8 cellular contexts compared by ENCODE assay signal in the genomic region with DNA sequence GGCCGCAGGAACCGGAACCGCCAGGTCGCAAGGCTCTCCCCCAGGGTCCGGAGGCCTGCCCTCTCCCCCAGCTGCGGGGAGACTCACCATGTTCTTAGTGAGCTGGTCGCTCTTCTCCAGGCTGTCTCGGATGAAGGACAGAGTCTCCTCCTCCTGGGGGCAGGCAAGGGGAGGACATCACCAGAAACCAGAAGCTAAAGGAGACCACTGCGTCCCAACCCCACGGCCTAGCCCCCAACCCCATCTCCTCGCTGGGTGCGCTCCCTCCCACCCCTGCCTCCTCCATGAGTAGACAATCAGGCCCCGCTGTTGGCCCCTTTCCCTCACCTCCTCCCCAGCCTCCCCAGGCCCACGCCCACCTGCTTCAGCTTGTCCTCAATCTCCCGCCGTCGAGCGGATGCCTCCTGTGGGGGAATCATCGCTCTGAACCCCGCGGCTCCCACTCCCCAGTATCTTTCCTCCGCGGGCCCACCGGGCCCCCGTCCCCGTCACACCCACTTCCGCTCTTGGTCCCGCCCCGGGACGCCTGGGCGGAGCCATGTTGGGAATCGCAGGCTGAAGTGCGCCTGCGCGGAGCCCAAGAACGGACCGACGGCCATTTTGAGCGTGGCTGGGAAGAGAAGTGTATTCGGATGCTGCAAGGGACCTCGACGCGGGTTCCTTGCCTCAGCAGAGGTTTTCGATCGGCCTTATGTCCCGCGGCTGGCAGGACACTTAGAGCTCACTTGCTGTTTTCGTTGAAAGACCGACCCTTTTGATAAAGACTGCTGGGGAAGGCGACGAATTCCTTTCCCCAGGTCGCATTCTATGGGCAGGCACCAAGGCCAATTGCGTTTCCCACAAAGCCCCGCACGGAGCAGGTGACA.
DNase-seq lines count a peak whose midpoint lies in the region; ATAC-seq lines count a peak whose summit lies in the region.

A gene with protein sequence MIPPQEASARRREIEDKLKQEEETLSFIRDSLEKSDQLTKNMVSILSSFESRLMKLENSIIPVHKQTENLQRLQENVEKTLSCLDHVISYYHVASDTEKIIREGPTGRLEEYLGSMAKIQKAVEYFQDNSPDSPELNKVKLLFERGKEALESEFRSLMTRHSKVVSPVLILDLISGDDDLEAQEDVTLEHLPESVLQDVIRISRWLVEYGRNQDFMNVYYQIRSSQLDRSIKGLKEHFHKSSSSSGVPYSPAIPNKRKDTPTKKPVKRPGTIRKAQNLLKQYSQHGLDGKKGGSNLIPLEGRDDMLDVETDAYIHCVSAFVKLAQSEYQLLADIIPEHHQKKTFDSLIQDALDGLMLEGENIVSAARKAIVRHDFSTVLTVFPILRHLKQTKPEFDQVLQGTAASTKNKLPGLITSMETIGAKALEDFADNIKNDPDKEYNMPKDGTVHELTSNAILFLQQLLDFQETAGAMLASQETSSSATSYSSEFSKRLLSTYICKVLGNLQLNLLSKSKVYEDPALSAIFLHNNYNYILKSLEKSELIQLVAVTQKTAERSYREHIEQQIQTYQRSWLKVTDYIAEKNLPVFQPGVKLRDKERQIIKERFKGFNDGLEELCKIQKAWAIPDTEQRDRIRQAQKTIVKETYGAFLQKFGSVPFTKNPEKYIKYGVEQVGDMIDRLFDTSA (minus strand): TSS at position 514 of the 866 bp plus-strand sequence. CDS start 95 bp downstream, at position 419.

- H3K4me1 ChIP-seq in ACC112 (ENCODE audit: control insufficient read depth, insufficient read depth, low read length, unreplicated experiment) = no peaks in the 10 kb centered on the region

- H3K27me3 ChIP-seq in ACC112 (ENCODE audit: insufficient read depth, low read length) = no peaks in the 10 kb centered on the region

- DNase-seq in NCI-H524 (lab: John Stamatoyannopoulos, UW) (peak; percentile 97 to 98), left kidney (ENCODE audit: low read depth, low spot score) (peak; percentile 98)
- peak; percentile 90 to 91 for DNase-seq in activated CD4-positive, alpha-beta T cell treated with anti-CD3 and anti-CD28 coated beads for 4 hours
- peak; percentile 92 for DNase-seq in stimulated activated CD4-positive, alpha-beta T cell treated with anti-CD3 and anti-CD28 coated beads, Interleukin-1b, Interleukin-23, amount 100 ng/mL, for 48 hours

- H3K27ac ChIP-seq in ACC112 (ENCODE audit: low read depth, low read length) (no peak within 1 kb of the TSS; the same call in 1 of the 2 replicates), cingulate gyrus (ENCODE audit: low read depth, low read length) (peak within 1 kb of the TSS; percentile 95)

- peaks cover 17% of the 10 kb centered on the region for H3K79me2 ChIP-seq in ACC112 (ENCODE audit: control insufficient read depth, insufficient read depth, low read length, unreplicated experiment)

- peak within 1 kb of the TSS; percentile 92 for H3K4me3 ChIP-seq in ACC112 (ENCODE audit: low read depth, low read length)

- ATAC-seq in GM18907 (IDR thresholded peaks at IDR 0.05; ENCODE audit: unreplicated experiment) (peak; percentile 78), HG03439 (IDR thresholded peaks at IDR 0.05; ENCODE audit: unreplicated experiment) (peak; percentile 81)

- H3K36me3 ChIP-seq in ACC112 (ENCODE audit: insufficient read depth, low read length) = peaks cover 11% of the 10 kb centered on the region; the same call in 1 of the 2 replicates

- peak within 1 kb of the TSS; percentile 94 for H2AFZ ChIP-seq in ACC112 (ENCODE audit: low read length, unreplicated experiment)
